ENCODE assay signal across 20 cellular contexts in genomic region chr1:7515175-7515574, GRCh38.
"Had no signal": no experiment of that assay in that cellular context is flagged by ENCODE, and none has a peak within 500 bp of the region (broad histone marks: within the 10 kb centered on the region; RNA-seq: fewer than 3 reads in every experiment).

No MANE protein-coding gene starts in this region.

- H3K36me3 ChIP-seq: esophagus squamous epithelium, gastroesophageal sphincter, ovary, right lobe of liver, tibial nerve had no signal

- H3K27ac Mint-ChIP-seq: dendritic cell treated with granulocyte-macrophage colony-stimulating factor and Interleukin-4, amounts not matched to agents 40 ng/mL and 50 ng/mL, for 4 days; effector memory CD8-positive, alpha-beta T cell; immature natural killer cell; natural killer cell; progenitor cell of endocrine pancreas; stimulated activated effector memory CD8-positive, alpha-beta T cell treated with anti-CD3 and anti-CD28 coated beads, Interleukin-12 subunit alpha, Interleukin-12 subunit beta, amount 100 ng/mL, for 72 hours had no signal

- H3K27me3 ChIP-seq: gastroesophageal sphincter, ovary, right lobe of liver, testis, tibial nerve had no signal

- H3K27me3 Mint-ChIP-seq: dendritic cell treated with granulocyte-macrophage colony-stimulating factor and Interleukin-4, amounts not matched to agents 40 ng/mL and 50 ng/mL, for 4 days had no signal

- DNase-seq: cerebellar nuclear complex; effector memory CD8-positive, alpha-beta T cell; esophagus squamous epithelium; foreskin fibroblast; immature natural killer cell; mucosa of descending colon; natural killer cell; ovary; retina; right lobe of liver; stimulated activated CD4-positive, alpha-beta T cell treated with anti-CD3 and anti-CD28 coated beads, Interleukin-4, amount 100 ng/mL, for 1 hour; stimulated activated CD8-positive, alpha-beta memory T cell treated with anti-CD3 and anti-CD28 coated beads, Interleukin-4, amount 100 ng/mL, for 48 hours; stimulated activated naive CD8-positive, alpha-beta T cell treated with anti-CD3 and anti-CD28 coated beads, Interleukin-15, Interleukin-2, amounts not matched to agents 100 U/mL and 50 U/mL, for 24 hours; testis had no signal

- H3K27ac ChIP-seq: esophagus squamous epithelium, gastroesophageal sphincter, ovary, right lobe of liver, testis, tibial nerve had no signal

- H3K9me3 ChIP-seq: esophagus squamous epithelium, gastroesophageal sphincter, mucosa of descending colon, ovary, right lobe of liver, testis, tibial nerve had no signal

- H3K9me3 Mint-ChIP-seq: dendritic cell treated with granulocyte-macrophage colony-stimulating factor and Interleukin-4, amounts not matched to agents 40 ng/mL and 50 ng/mL, for 4 days; effector memory CD8-positive, alpha-beta T cell; immature natural killer cell; natural killer cell; neural crest cell; stimulated activated effector memory CD8-positive, alpha-beta T cell treated with anti-CD3 and anti-CD28 coated beads, Interleukin-12 subunit alpha, Interleukin-12 subunit beta, amount 100 ng/mL, for 72 hours had no signal

- H3K4me3 Mint-ChIP-seq: dendritic cell treated with granulocyte-macrophage colony-stimulating factor and Interleukin-4, amounts not matched to agents 40 ng/mL and 50 ng/mL, for 4 days; effector memory CD8-positive, alpha-beta T cell; immature natural killer cell; natural killer cell; neural crest cell; stimulated activated effector memory CD8-positive, alpha-beta T cell treated with anti-CD3 and anti-CD28 coated beads, Interleukin-12 subunit alpha, Interleukin-12 subunit beta, amount 100 ng/mL, for 72 hours had no signal

- ATAC-seq: effector memory CD8-positive, alpha-beta T cell; gastroesophageal sphincter; mucosa of descending colon; natural killer cell; right lobe of liver; stimulated activated effector memory CD8-positive, alpha-beta T cell treated with anti-CD3 and anti-CD28 coated beads, Interleukin-12 subunit alpha, Interleukin-12 subunit beta, amount 100 ng/mL, for 72 hours; stimulated activated naive CD8-positive, alpha-beta T cell treated with anti-CD3 and anti-CD28 coated beads, Interleukin-15, Interleukin-2, amounts not matched to agents 100 U/mL and 50 U/mL, for 24 hours had no signal

- H3K4me1 Mint-ChIP-seq: immature natural killer cell; natural killer cell; neural crest cell; stimulated activated effector memory CD8-positive, alpha-beta T cell treated with anti-CD3 and anti-CD28 coated beads, Interleukin-12 subunit alpha, Interleukin-12 subunit beta, amount 100 ng/mL, for 72 hours had no signal

- H3K4me1 ChIP-seq: esophagus squamous epithelium, gastroesophageal sphincter, right lobe of liver, testis had no signal

- H3K4me3 ChIP-seq: esophagus squamous epithelium, gastroesophageal sphincter, mucosa of descending colon, ovary, right lobe of liver, testis, tibial nerve had no signal

- H3K36me3 Mint-ChIP-seq: immature natural killer cell; natural killer cell; stimulated activated effector memory CD8-positive, alpha-beta T cell treated with anti-CD3 and anti-CD28 coated beads, Interleukin-12 subunit alpha, Interleukin-12 subunit beta, amount 100 ng/mL, for 72 hours had no signal
